ENCODE assay signal across 9 cellular contexts in the genomic region with DNA sequence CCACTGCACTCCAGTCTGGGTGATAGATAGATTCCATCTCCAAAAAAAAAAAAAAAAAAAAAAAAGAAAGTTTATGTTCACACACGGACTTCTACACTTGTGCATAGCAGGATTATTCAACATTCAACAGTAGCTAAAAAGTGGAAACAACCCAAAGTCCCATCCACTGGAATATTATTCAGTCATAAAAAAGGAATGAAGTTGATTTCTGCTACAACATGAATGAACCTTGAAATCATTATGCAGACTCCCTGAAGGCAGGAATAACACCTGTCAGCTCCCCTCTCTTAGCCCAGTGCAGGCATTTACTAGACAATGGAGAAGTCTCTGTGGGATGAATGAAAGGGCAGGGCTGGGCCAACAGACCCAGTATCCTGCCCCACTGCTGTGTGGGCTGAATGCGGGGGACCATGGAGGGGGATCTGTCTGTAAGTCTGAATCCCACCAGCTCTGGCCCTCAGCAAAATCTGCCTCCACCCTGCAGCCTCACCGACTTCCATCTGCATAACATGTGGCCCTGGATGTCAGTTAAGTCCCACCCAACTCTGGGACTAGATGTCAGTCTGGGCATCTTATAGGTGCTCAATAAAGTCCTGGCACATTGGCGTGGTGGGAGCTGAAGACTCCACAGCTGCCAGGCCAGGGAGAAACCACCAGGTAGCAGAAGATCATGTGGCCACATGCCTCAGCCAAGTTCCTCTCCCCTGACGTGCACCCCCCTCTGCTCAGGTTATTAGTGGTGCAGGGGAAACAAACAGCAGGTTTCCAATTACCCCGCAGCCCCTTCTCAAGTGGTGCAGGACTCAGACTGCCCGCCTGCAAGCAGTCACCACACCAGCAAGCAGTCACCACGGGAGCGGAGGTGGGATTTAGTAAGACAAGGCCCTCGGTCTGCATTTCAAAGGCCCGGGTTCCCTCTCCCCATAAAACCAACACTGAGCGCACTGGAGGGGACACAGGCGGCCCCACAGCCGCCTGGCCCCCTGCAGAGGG. TPM values are rescaled to one million over a fixed set of nuclear protein-coding genes. Genes with fewer than 3 reads are reported as not detected.
A peak's percentile ranks its signal among the peaks of the same experiment; 100 is the strongest.
DNase-seq lines count a peak whose midpoint lies in the region; ATAC-seq and TF ChIP-seq lines count a peak whose summit lies in the region.
"Had no signal": no experiment of that assay in that cellular context is flagged by ENCODE, and none has a peak within 500 bp of the region (broad histone marks: within the 10 kb centered on the region; RNA-seq: fewer than 3 reads in every experiment).

No MANE protein-coding gene starts in this region.

- peak; percentile 68 for DNase-seq in KBM-7
- DNase-seq in T-cell, result peak in 1 of 34 experiments; percentile 25
- DNase-seq in iPS DF 19.7 (ENCODE audit: low read depth, low spot score), result peak; percentile 96
- DNase-seq in smooth muscle cell (lab: John Stamatoyannopoulos, UW; ENCODE audit: unreplicated experiment), result no peak
- no peak for DNase-seq in anterior cingulate cortex (lab: John Stamatoyannopoulos, UW)
- no peak for DNase-seq in NCI-H1694 (lab: John Stamatoyannopoulos, UW)
- DNase-seq: GOT3 had no signal

- H3K9ac ChIP-seq in smooth muscle cell (ENCODE audit: low read depth), result no peak overlapping the region

- H3K4me1 Mint-ChIP-seq in T-cell, result peaks cover 62 to 64% (median 63%) of the 10 kb centered on the region in 3 donors

- H3K4me2 ChIP-seq in smooth muscle cell, result peak overlapping the region; percentile 97

- WGBS in smooth muscle cell (ENCODE audit: low lambda C conversion rate), result 27% methylated on average over 14 of the region's 14 CpGs

- H3K9me3 Mint-ChIP-seq in T-cell, result no peaks in the 10 kb centered on the region

- no peaks in the 10 kb centered on the region for H3K27me3 ChIP-seq in smooth muscle cell (ENCODE audit: low read depth)

- no peaks in the 10 kb centered on the region for H3K36me3 ChIP-seq in smooth muscle cell (ENCODE audit: low read depth)

- no peaks in the 10 kb centered on the region for H3K9me3 ChIP-seq in smooth muscle cell (replicated peaks; ENCODE audit: low read depth)

- peaks cover 18% of the 10 kb centered on the region for H3K36me3 Mint-ChIP-seq in T-cell

- H3K27me3 Mint-ChIP-seq in T-cell, result no peaks in the 10 kb centered on the region

- no peak for ATAC-seq in T-cell (replicated peaks in 1 of 4)
- ATAC-seq in HG02870 (IDR thresholded peaks at IDR 0.05; ENCODE audit: unreplicated experiment), result no peak
- ATAC-seq in HG03342 (IDR thresholded peaks at IDR 0.05; ENCODE audit: unreplicated experiment), result no peak

- H3K27ac ChIP-seq in smooth muscle cell (ENCODE audit: low read depth), result peak overlapping the region; percentile 90

- peak overlapping the region; percentile 53 to 98 (median 74) for H3K4me3 Mint-ChIP-seq in T-cell

- POLR2A ChIA-PET in T-cell (lab: Charles Lee), result interaction anchor here (0.5 to 1.9 kb wide), 14 partner anchors 10 to 348 kb away, joined by 3 to 22 read pairs (median 4); a partner anchor contains a TSS

- H3K79me2 ChIP-seq in smooth muscle cell (ENCODE audit: low read depth), result peaks cover under 1% of the 10 kb centered on the region

- H3K4me1 ChIP-seq in smooth muscle cell (ENCODE audit: low read depth), result peaks cover 48% of the 10 kb centered on the region

- H3K27ac Mint-ChIP-seq in T-cell, result peak overlapping the region; percentile 94 to 97

- CTCF ChIA-PET in T-cell (lab: Charles Lee), result interaction anchor here (0.5 to 3.9 kb wide), 15 partner anchors 9 to 158 kb away, joined by 3 to 29 read pairs (median 6); a partner anchor contains a TSS

- no peak for TF ChIP-seq CTCF in smooth muscle cell (IDR thresholded peaks at IDR 0.05; ENCODE audit: borderline replicate concordance, insufficient read depth, poor library complexity, severe bottlenecking)

- no peaks in the 10 kb centered on the region for H4K20me1 ChIP-seq in smooth muscle cell (ENCODE audit: low read depth)

- H3F3A ChIP-seq in smooth muscle cell (ENCODE audit: low read depth), result peaks cover 21% of the 10 kb centered on the region

- H2AFZ ChIP-seq in smooth muscle cell (ENCODE audit: low read depth), result no peak overlapping the region

- no peak overlapping the region for H3K4me3 ChIP-seq in smooth muscle cell

- in situ Hi-C loops in KBM-7 (cut with MboI; ENCODE audit: low pct_unique_long_range_greater_than_20kb, low sequenced_read_pairs), result no loop called here

RNA-seq across cellular contexts. Expression of a gene that starts 8.9 kb away (rescaled TPM):
- total RNA-seq in T-cell, result 100 to 1,000 TPM; 329 to 974 (median 377) TPM
- total RNA-seq in smooth muscle cell, result 7.1 and 8.2 TPM in 2 replicates
- 25.8 and 29.4 TPM in 2 replicates for polyA plus RNA-seq in smooth muscle cell

Comparison
In these comparisons a context has a peak if more than half of its experiments do, and no peak if none do; other contexts are left out.
1. DNase-seq: peak in KBM-7 (single experiment) and iPS DF 19.7 (single experiment); none in smooth muscle cell (single experiment), anterior cingulate cortex (0 of 58) and NCI-H1694 (single experiment).
2. RNA of a gene that starts 8.9 kb away (total RNA-seq): 329 to 974 TPM in T-cell; 7.1 to 8.2 TPM in smooth muscle cell; every median in the first group is over 10 times any median in the second.